7 cellular contexts compared by ENCODE assay signal in genomic region chr2:74507926-74508520, GRCh38. TPM values are rescaled to one million over a fixed set of nuclear protein-coding genes. Genes with fewer than 3 reads are reported as not detected.
DNase-seq lines count a peak whose midpoint lies in the region; ATAC-seq, FAIRE-seq and TF ChIP-seq lines count a peak whose summit lies in the region.

No MANE protein-coding gene starts in this region.

- H3K4me1 Mint-ChIP-seq in HFFc6 (ENCODE audit: low read depth): peaks cover 63% of the 10 kb centered on the region
- peaks cover 56% of the 10 kb centered on the region for H3K4me1 Mint-ChIP-seq in stimulated activated effector memory CD8-positive, alpha-beta T cell treated with anti-CD3 and anti-CD28 coated beads, Interleukin-12 subunit alpha, Interleukin-12 subunit beta, amount 100 ng/mL, for 72 hours

- no peaks in the 10 kb centered on the region for H3K27me3 ChIP-seq in K562 (ENCODE audit: control insufficient read depth in 2 of 2, insufficient read depth in 2 of 2, low read length in 2 of 2)

- no peak for TF ChIP-seq EP300 in K562 (IDR thresholded peaks at IDR 0.05; ENCODE audit: low read length)

- no peaks in the 10 kb centered on the region for H3K9me3 Mint-ChIP-seq in HFFc6
- H3K9me3 Mint-ChIP-seq in stimulated activated effector memory CD8-positive, alpha-beta T cell treated with anti-CD3 and anti-CD28 coated beads, Interleukin-12 subunit alpha, Interleukin-12 subunit beta, amount 100 ng/mL, for 72 hours: no peaks in the 10 kb centered on the region

- CTCF ChIA-PET in GM10248 (lab: Yijun Ruan, JAX): interaction anchor here (1.1 to 2.4 kb wide), 7 partner anchors 22 to 81 kb away, joined by 3 to 21 read pairs (median 7); partner anchors contain the start of genes AUP1, CCDC142, HTRA2 and TTC31
- CTCF ChIA-PET in K562 (lab: Yijun Ruan, JAX; ENCODE audit: low intra/inter-chr PET ratio): no interaction called here

- peak overlapping the region; percentile 85 for H2AFZ ChIP-seq in K562 (ENCODE audit: low read depth, low read length)

- 19% methylated on average over 37 of the region's 38 CpGs for WGBS in K562 (ENCODE audit: insufficient coverage, low coverage, missing lambda C conversion rate)

- peaks cover 13% of the 10 kb centered on the region; the same call in 2 of the 3 replicates for H3K36me3 ChIP-seq in K562 (ENCODE audit: control insufficient read depth, insufficient read depth, low read length)

- no peaks in the 10 kb centered on the region for H3K9me1 ChIP-seq in K562 (ENCODE audit: control insufficient read depth, insufficient read depth, low read length)

- H3K27ac Mint-ChIP-seq in HFFc6: peak overlapping the region; percentile 100
- peak overlapping the region; percentile 99 for H3K27ac Mint-ChIP-seq in stimulated activated effector memory CD8-positive, alpha-beta T cell treated with anti-CD3 and anti-CD28 coated beads, Interleukin-12 subunit alpha, Interleukin-12 subunit beta, amount 100 ng/mL, for 72 hours

- no TSS peak for BruUV-seq in K562 (replicated peaks; lab: Mats Ljungman, UMichigan)

- DNase-seq in GM10248 (ENCODE audit: extremely low spot score) (peak; percentile 45), HFFc6 (peak; percentile 58), NCI-H446 treated with DMSO at 0.1 percent for 48 hours (lab: John Stamatoyannopoulos, UW) (peak; percentile 16), K562 (ENCODE audit: extremely low read depth in 1 of 4, low spot score in 3 of 4) (peak; percentile 42 to 68 (median 46)), iris pigment epithelial cell (ENCODE audit: low read depth) (peak; percentile 44)
- peak in 1 of 2 donors; percentile 64 for DNase-seq in stimulated activated effector memory CD8-positive, alpha-beta T cell treated with anti-CD3 and anti-CD28 coated beads, Interleukin-12 subunit alpha, Interleukin-12 subunit beta, amount 100 ng/mL, for 72 hours (ENCODE audit: low spot score in 2 of 2)
- no peak for DNase-seq in activated effector memory CD4-positive, alpha-beta T cell treated with Interleukin-2 at 50 U/mL for 16 hours

- no peak for FAIRE-seq in K562 (lab: Jason Lieb, UNC)

- TF ChIP-seq CTCF in GM10248 (IDR thresholded peaks at IDR 0.05; ENCODE audit: control extremely low read depth, extremely low read depth, low read depth, missing control alignments): no peak
- no peak for TF ChIP-seq CTCF in HFFc6 (IDR thresholded peaks at IDR 0.05)
- no peak for TF ChIP-seq CTCF in K562 (IDR thresholded peaks at IDR 0.05 in 2 of 3, conservative IDR thresholded peaks at IDR 0.05 in 1 of 3; ENCODE audit: insufficient read depth in 2 of 3, low read depth in 1 of 3, low read length in 3 of 3)

- POLR2A ChIA-PET in GM10248 (lab: Yijun Ruan, JAX) (interaction anchor here (1.3 kb wide), 1 partner anchor 21 kb away, joined by 5 read pairs; the partner anchor contains the start of genes AUP1 and HTRA2), K562 (lab: Yijun Ruan, JAX) (interaction anchor here (0.7 to 3.3 kb wide), 5 partner anchors 9 to 40 kb away, joined by 3 to 17 read pairs (median 6); partner anchors contain the start of genes AUP1 and HTRA2)

- H3K27ac ChIP-seq in K562 (ENCODE audit: extremely low read depth, low read depth, low read length): peak overlapping the region; percentile 97

- H3K9ac ChIP-seq in K562 (ENCODE audit: insufficient read depth in 1 of 2, low read depth in 2 of 2, low read length in 2 of 2): peak overlapping the region; percentile 95 to 96

- H3K4me1 ChIP-seq in K562 (replicated peaks in 1 of 2; ENCODE audit: control insufficient read depth in 2 of 2, insufficient read depth in 2 of 2, low read length in 2 of 2): peaks cover 36 to 51% of the 10 kb centered on the region in 2 experiments; a peak in 4 of 5 replicates

- TF ChIP-seq RAD21 in K562 (CRISPR knock-in tag; conservative IDR thresholded peaks at IDR 0.05 in 1 of 2, IDR thresholded peaks at IDR 0.05 in 1 of 2): no peak

- peak overlapping the region; percentile 78 for H3K4me3 ChIP-seq in K562

- no peaks in the 10 kb centered on the region for H4K20me1 ChIP-seq in K562 (replicated peaks; ENCODE audit: control insufficient read depth, insufficient read depth, low read length)

- TF ChIP-seq POLR2A in K562 (conservative IDR thresholded peaks at IDR 0.05): no peak

- peaks cover 40% of the 10 kb centered on the region for H3K79me2 ChIP-seq in K562 (ENCODE audit: control insufficient read depth, insufficient read depth, low read length)

- intact Hi-C loops in K562 (cut with micrococcal nuclease): loop anchor here (1.0 kb wide), 2 partner anchors 21 to 79 kb away; partner anchors contain the start of genes AUP1 and HTRA2

- H3K4me3 Mint-ChIP-seq in HFFc6: peak overlapping the region; percentile 98
- H3K4me3 Mint-ChIP-seq in stimulated activated effector memory CD8-positive, alpha-beta T cell treated with anti-CD3 and anti-CD28 coated beads, Interleukin-12 subunit alpha, Interleukin-12 subunit beta, amount 100 ng/mL, for 72 hours: peak overlapping the region; percentile 91

- in situ Hi-C loops in K562 (cut with MboI): no loop called here

- peaks cover 17% of the 10 kb centered on the region for H3K27me3 Mint-ChIP-seq in HFFc6 (ENCODE audit: insufficient read depth)

- H3K9me3 ChIP-seq in K562 (replicated peaks; ENCODE audit: control insufficient read depth, insufficient read depth, low read depth, low read length): no peaks in the 10 kb centered on the region

- peaks cover 22% of the 10 kb centered on the region for H3K36me3 Mint-ChIP-seq in HFFc6 (ENCODE audit: low read depth)
- H3K36me3 Mint-ChIP-seq in stimulated activated effector memory CD8-positive, alpha-beta T cell treated with anti-CD3 and anti-CD28 coated beads, Interleukin-12 subunit alpha, Interleukin-12 subunit beta, amount 100 ng/mL, for 72 hours: peaks cover 40% of the 10 kb centered on the region

- ATAC-seq in K562: peak; percentile 53
- no peak for ATAC-seq in stimulated activated effector memory CD8-positive, alpha-beta T cell treated with anti-CD3 and anti-CD28 coated beads, Interleukin-12 subunit alpha, Interleukin-12 subunit beta, amount 100 ng/mL, for 72 hours

- H3K4me2 ChIP-seq in K562 (ENCODE audit: insufficient read depth, low read length): peak overlapping the region; percentile 94

RNA-seq across cellular contexts. Expression of gene PCGF1, which starts 0.5 kb away (rescaled TPM):
- total RNA-seq in HFFc6 (2021; fragmentation: NEBNext Ultra II Directional; extraction: Animal tissue kit (Norgen Biotek cat#: 25700)): 10 to 100 TPM; 26.0 to 33.8 (median 29.3) TPM
- total RNA-seq in K562 (2011; cell fraction: chromatin; rRNA removed; ENCODE audit: low replicate concordance): 41.0 and 75.1 TPM in 2 replicates
- total RNA-seq in K562 (2011; cell fraction: nucleolus; rRNA removed): 49.2 and 62.0 TPM in 2 replicates
- total RNA-seq in K562 (2011; cell fraction: nucleoplasm; rRNA removed): 36.9 and 41.4 TPM in 2 replicates
- total RNA-seq in K562 (2014; rRNA removed) (20.3 and 28.5 TPM in 2 replicates), K562 (2014; rRNA removed; fragmentation: Illumina TruSeq; extraction: Trizol) (22.5 and 25.1 TPM in 2 replicates), K562 (2015; rRNA removed; fragmentation: Illumina TruSeq; extraction: Trizol) (25.9 and 31.2 TPM in 2 replicates), K562 (2021) (27.3 and 33.6 TPM in 2 replicates)
- polyA plus RNA-seq in K562 (2011; rRNA removed) (28.3 and 29.3 TPM in 2 replicates), K562 (2014; fragmentation: Illumina TruSeq; extraction: Trizol) (31.9 and 34.8 TPM in 2 replicates), K562 (2014; fragmentation: Nextera tagmentation; extraction: Ambion mirVana) (10 to 100 TPM; 45.3 to 45.7 TPM), K562 (2014; rRNA removed) (26.1 and 26.3 TPM in 2 replicates)
- polyA plus RNA-seq in K562 (2011; cell fraction: cytosol; rRNA removed): 30.4 and 33.2 TPM in 2 replicates
- 64.9 and 75.4 TPM in 2 replicates for polyA plus RNA-seq in K562 (2011; cell fraction: nucleus; rRNA removed)
- 27.7 and 31.8 TPM in 2 replicates for polyA plus RNA-seq in K562 (2012)
- polyA minus RNA-seq in K562 (2011; rRNA and poly(A)+ RNA removed): 36.6 and 41.3 TPM in 2 replicates
- 22.0 and 27.9 TPM in 2 replicates for polyA minus RNA-seq in K562 (2011; cell fraction: cytosol; rRNA and poly(A)+ RNA removed)
- polyA minus RNA-seq in K562 (2011; cell fraction: nucleus; rRNA and poly(A)+ RNA removed): 19.7 and 30.2 TPM in 2 replicates

RNA-seq across cellular contexts. Expression of gene TLX2, which starts 6.2 kb away (rescaled TPM):
- under 1 TPM; 0.17 to 0.31 (median 0.21) TPM for total RNA-seq in HFFc6 (2021; fragmentation: NEBNext Ultra II Directional; extraction: Animal tissue kit (Norgen Biotek cat#: 25700))
- not detected in 2 replicates for total RNA-seq in K562 (2011; cell fraction: chromatin; rRNA removed; ENCODE audit: low replicate concordance)
- not detected in 2 replicates for total RNA-seq in K562 (2011; cell fraction: nucleolus; rRNA removed)
- total RNA-seq in K562 (2011; cell fraction: nucleoplasm; rRNA removed): not detected in 2 replicates
- total RNA-seq in K562 (2014; rRNA removed) (not detected in 2 replicates), K562 (2014; rRNA removed; fragmentation: Illumina TruSeq; extraction: Trizol) (not detected in 2 replicates), K562 (2015; rRNA removed; fragmentation: Illumina TruSeq; extraction: Trizol) (not detected in 2 replicates), K562 (2021) (not detected in 2 replicates)
- polyA plus RNA-seq in K562 (2011; rRNA removed) (not detected in 2 replicates), K562 (2014; fragmentation: Illumina TruSeq; extraction: Trizol) (not detected in 2 replicates), K562 (2014; fragmentation: Nextera tagmentation; extraction: Ambion mirVana) (not detected), K562 (2014; rRNA removed) (not detected in 2 replicates)
- polyA plus RNA-seq in K562 (2011; cell fraction: cytosol; rRNA removed): not detected in 2 replicates
- not detected in 2 replicates for polyA plus RNA-seq in K562 (2011; cell fraction: nucleus; rRNA removed)
- polyA plus RNA-seq in K562 (2012): 0.12 TPM in 1 of 2 replicates, not detected in the other
- not detected in 2 replicates for polyA minus RNA-seq in K562 (2011; rRNA and poly(A)+ RNA removed)
- polyA minus RNA-seq in K562 (2011; cell fraction: cytosol; rRNA and poly(A)+ RNA removed): not detected in 2 replicates
- polyA minus RNA-seq in K562 (2011; cell fraction: nucleus; rRNA and poly(A)+ RNA removed): not detected in 2 replicates

RNA-seq across cellular contexts. Expression of gene LBX2, which starts 8.6 kb away (rescaled TPM):
- 1 to 10 TPM in 3 of 6 experiments, under 1 TPM in 3; 0.21 to 1.8 (median 1.2) TPM for total RNA-seq in HFFc6 (2021; fragmentation: NEBNext Ultra II Directional; extraction: Animal tissue kit (Norgen Biotek cat#: 25700))
- 3.0 and 5.3 TPM in 2 replicates for total RNA-seq in K562 (2011; cell fraction: chromatin; rRNA removed; ENCODE audit: low replicate concordance)
- total RNA-seq in K562 (2011; cell fraction: nucleolus; rRNA removed): 7.2 and 8.6 TPM in 2 replicates
- total RNA-seq in K562 (2011; cell fraction: nucleoplasm; rRNA removed): 2.1 and 4.0 TPM in 2 replicates
- total RNA-seq in K562 (2014; rRNA removed) (3.1 and 3.7 TPM in 2 replicates), K562 (2014; rRNA removed; fragmentation: Illumina TruSeq; extraction: Trizol) (0.38 and 0.40 TPM in 2 replicates), K562 (2015; rRNA removed; fragmentation: Illumina TruSeq; extraction: Trizol) (2.5 and 2.6 TPM in 2 replicates), K562 (2021) (5.5 and 6.2 TPM in 2 replicates)
- polyA plus RNA-seq in K562 (2011; rRNA removed) (0.93 and 1.1 TPM in 2 replicates), K562 (2014; fragmentation: Illumina TruSeq; extraction: Trizol) (1.00 and 1.5 TPM in 2 replicates), K562 (2014; fragmentation: Nextera tagmentation; extraction: Ambion mirVana) (under 1 TPM in 1 of 2 experiments, not detected in 1; 0.39 TPM), K562 (2014; rRNA removed) (3.9 and 4.2 TPM in 2 replicates)
- 1.2 and 4.6 TPM in 2 replicates for polyA plus RNA-seq in K562 (2011; cell fraction: cytosol; rRNA removed)
- 3.0 and 7.5 TPM in 2 replicates for polyA plus RNA-seq in K562 (2011; cell fraction: nucleus; rRNA removed)
- 2.9 and 7.7 TPM in 2 replicates for polyA plus RNA-seq in K562 (2012)
- polyA minus RNA-seq in K562 (2011; rRNA and poly(A)+ RNA removed): 0.18 and 0.42 TPM in 2 replicates
- polyA minus RNA-seq in K562 (2011; cell fraction: cytosol; rRNA and poly(A)+ RNA removed): 2.0 TPM in 1 of 2 replicates, not detected in the other
- polyA minus RNA-seq in K562 (2011; cell fraction: nucleus; rRNA and poly(A)+ RNA removed): 8.6 and 9.3 TPM in 2 replicates

RNA-seq across cellular contexts. Expression of gene DQX1, which starts 18.0 kb away (rescaled TPM):
- under 1 TPM in 2 of 6 experiments, not detected in 4; 0.14 to 0.40 TPM for total RNA-seq in HFFc6 (2021; fragmentation: NEBNext Ultra II Directional; extraction: Animal tissue kit (Norgen Biotek cat#: 25700))
- 2.8 and 6.5 TPM in 2 replicates for total RNA-seq in K562 (2011; cell fraction: chromatin; rRNA removed; ENCODE audit: low replicate concordance)
- total RNA-seq in K562 (2011; cell fraction: nucleolus; rRNA removed): 1.7 and 2.1 TPM in 2 replicates
- 1.7 and 2.0 TPM in 2 replicates for total RNA-seq in K562 (2011; cell fraction: nucleoplasm; rRNA removed)
- total RNA-seq in K562 (2014; rRNA removed): 0.73 TPM in 1 of 2 replicates, not detected in the other
- 0.06 and 0.11 TPM in 2 replicates for total RNA-seq in K562 (2014; rRNA removed; fragmentation: Illumina TruSeq; extraction: Trizol)
- total RNA-seq in K562 (2015; rRNA removed; fragmentation: Illumina TruSeq; extraction: Trizol): 0.30 and 0.33 TPM in 2 replicates
- total RNA-seq in K562 (2021): 0.29 and 0.38 TPM in 2 replicates
- 0.18 and 0.46 TPM in 2 replicates for polyA plus RNA-seq in K562 (2011; rRNA removed)
- 0.03 and 0.24 TPM in 2 replicates for polyA plus RNA-seq in K562 (2011; cell fraction: cytosol; rRNA removed)
- 3.1 and 4.0 TPM in 2 replicates for polyA plus RNA-seq in K562 (2011; cell fraction: nucleus; rRNA removed)
- 0.18 and 0.25 TPM in 2 replicates for polyA plus RNA-seq in K562 (2012)
- polyA plus RNA-seq in K562 (2014; fragmentation: Illumina TruSeq; extraction: Trizol): 0.18 TPM in 2 replicates
- under 1 TPM; 0.04 to 0.08 TPM for polyA plus RNA-seq in K562 (2014; fragmentation: Nextera tagmentation; extraction: Ambion mirVana)
- polyA plus RNA-seq in K562 (2014; rRNA removed): 0.05 and 0.21 TPM in 2 replicates
- polyA minus RNA-seq in K562 (2011; rRNA and poly(A)+ RNA removed): not detected in 2 replicates
- polyA minus RNA-seq in K562 (2011; cell fraction: cytosol; rRNA and poly(A)+ RNA removed): not detected in 2 replicates
- polyA minus RNA-seq in K562 (2011; cell fraction: nucleus; rRNA and poly(A)+ RNA removed): 0.54 and 1.3 TPM in 2 replicates

RNA-seq across cellular contexts. Expression of gene AUP1, which starts 21.5 kb away (rescaled TPM):
- 100 to 1,000 TPM in 2 of 6 experiments, 10 to 100 TPM in 4; 81.0 to 119 (median 94.6) TPM for total RNA-seq in HFFc6 (2021; fragmentation: NEBNext Ultra II Directional; extraction: Animal tissue kit (Norgen Biotek cat#: 25700))
- total RNA-seq in K562 (2011; cell fraction: chromatin; rRNA removed; ENCODE audit: low replicate concordance): 396 and 984 TPM in 2 replicates
- 901 and 928 TPM in 2 replicates for total RNA-seq in K562 (2011; cell fraction: nucleolus; rRNA removed)
- 568 and 636 TPM in 2 replicates for total RNA-seq in K562 (2011; cell fraction: nucleoplasm; rRNA removed)
- total RNA-seq in K562 (2014; rRNA removed) (183 and 192 TPM in 2 replicates), K562 (2014; rRNA removed; fragmentation: Illumina TruSeq; extraction: Trizol) (105 and 130 TPM in 2 replicates), K562 (2015; rRNA removed; fragmentation: Illumina TruSeq; extraction: Trizol) (165 and 173 TPM in 2 replicates), K562 (2021) (165 and 166 TPM in 2 replicates)
- polyA plus RNA-seq in K562 (2011; rRNA removed) (118 and 196 TPM in 2 replicates), K562 (2014; fragmentation: Illumina TruSeq; extraction: Trizol) (217 and 245 TPM in 2 replicates), K562 (2014; fragmentation: Nextera tagmentation; extraction: Ambion mirVana) (100 to 1,000 TPM in 1 of 2 experiments, 10 to 100 TPM in 1; 70.7 to 113 TPM), K562 (2014; rRNA removed) (245 and 268 TPM in 2 replicates)
- 159 and 372 TPM in 2 replicates for polyA plus RNA-seq in K562 (2011; cell fraction: cytosol; rRNA removed)
- 1,037 and 1,663 TPM in 2 replicates for polyA plus RNA-seq in K562 (2011; cell fraction: nucleus; rRNA removed)
- 131 and 205 TPM in 2 replicates for polyA plus RNA-seq in K562 (2012)
- polyA minus RNA-seq in K562 (2011; rRNA and poly(A)+ RNA removed): 48.7 and 121 TPM in 2 replicates
- polyA minus RNA-seq in K562 (2011; cell fraction: cytosol; rRNA and poly(A)+ RNA removed): 56.7 and 112 TPM in 2 replicates
- 209 and 232 TPM in 2 replicates for polyA minus RNA-seq in K562 (2011; cell fraction: nucleus; rRNA and poly(A)+ RNA removed)
